In genomic region chr9:136623849-136624183, GRCh38 we compare ENCODE assay signal across 14 cellular contexts. TPM values are rescaled to one million over a fixed set of nuclear protein-coding genes. Genes with fewer than 3 reads are reported as not detected.
DNase-seq lines count a peak whose midpoint lies in the region; ATAC-seq and TF ChIP-seq lines count a peak whose summit lies in the region.
"Had no signal": no experiment of that assay in that cellular context is flagged by ENCODE, and none has a peak within 500 bp of the region (broad histone marks: within the 10 kb centered on the region; RNA-seq: fewer than 3 reads in every experiment).

No MANE protein-coding gene starts in this region.

- no peak overlapping the region for H3K4me3 ChIP-seq in breast epithelium
- no peak overlapping the region for H3K4me3 ChIP-seq in skin epidermis
- H3K4me3 ChIP-seq in lower lobe of right lung = no peak overlapping the region
- H3K4me3 ChIP-seq: hepatocyte, psoas muscle had no signal

- TF ChIP-seq POLR2A in breast epithelium (IDR thresholded peaks at IDR 0.05) = no peak

- DNase-seq in NCI-H345 (lab: John Stamatoyannopoulos, UW) (peak; percentile 27), NCI-H345 treated with DMSO at 0.1 percent for 48 hours (lab: John Stamatoyannopoulos, UW; ENCODE audit: unreplicated experiment) (no peak), NCI-H1105 (lab: John Stamatoyannopoulos, UW) (peak; percentile 82), breast epithelium (ENCODE audit: low spot score in 2 of 2) (peak in 1 of 2 donors; percentile 87), lower lobe of right lung (no peak)
- no peak for DNase-seq in stimulated activated CD4-positive, alpha-beta T cell treated with anti-CD3 and anti-CD28 coated beads, Interleukin-15, amount 100 ng/mL, for 24 hours
- DNase-seq: activated naive CD4-positive, alpha-beta T cell treated with anti-CD3 and anti-CD28 coated beads for 36 hours; NCI-H1092; NCI-H446; T-helper 1 cell had no signal

- H3K4me1 ChIP-seq in breast epithelium (peaks cover 0 to 11% of the 10 kb centered on the region in 2 donors), lower lobe of right lung (peaks cover 73% of the 10 kb centered on the region)

- H3K27ac ChIP-seq in breast epithelium (peak overlapping the region; percentile 36 to 54), skin epidermis (peak overlapping the region; percentile 26 to 89 (median 79)), lower lobe of right lung (no peak overlapping the region)
- H3K27ac ChIP-seq: hepatocyte, psoas muscle had no signal

- ATAC-seq in lower lobe of right lung (no peak), HG03442 (IDR thresholded peaks at IDR 0.05; ENCODE audit: unreplicated experiment) (no peak)

- H3K36me3 ChIP-seq in breast epithelium (no peaks in the 10 kb centered on the region), lower lobe of right lung (no peaks in the 10 kb centered on the region)

- no peaks in the 10 kb centered on the region for H3K27me3 ChIP-seq in breast epithelium
- H3K27me3 ChIP-seq in lower lobe of right lung (ENCODE audit: low read depth) = no peaks in the 10 kb centered on the region
- H3K27me3 ChIP-seq: hepatocyte had no signal

- H3K9me3 ChIP-seq in breast epithelium (no peaks in the 10 kb centered on the region), lower lobe of right lung (no peaks in the 10 kb centered on the region)
- H3K9me3 ChIP-seq: psoas muscle had no signal

- TF ChIP-seq CTCF in breast epithelium (IDR thresholded peaks at IDR 0.05) (no peak), lower lobe of right lung (IDR thresholded peaks at IDR 0.05) (no peak)

- intact Hi-C loops in breast epithelium (cut with DNase I; ENCODE audit: low total_unique reads) (loop anchor here (1.0 to 5.0 kb wide), 2 partner anchors 16 to 132 kb away; no protein-coding TSS in a partner anchor), lower lobe of right lung (cut with DNase I) (no loop called here)

RNA-seq across cellular contexts. Expression of gene EGFL7, which starts 38.9 kb away (rescaled TPM):
- total RNA-seq in breast epithelium = 100 to 1,000 TPM in 1 of 3 donors, 10 to 100 TPM in 2; 48.9 to 138 (median 53.4) TPM
- total RNA-seq in lower lobe of right lung = 230 TPM

Comparison
In these comparisons a context has a peak if more than half of its experiments do, and no peak if none do; other contexts are left out.
1. DNase-seq: peak in NCI-H345 (single experiment) and NCI-H1105 (single experiment); none in NCI-H345 treated with DMSO at 0.1 percent for 48 hours (single experiment), lower lobe of right lung (single experiment) and stimulated activated CD4-positive, alpha-beta T cell treated with anti-CD3 and anti-CD28 coated beads, Interleukin-15, amount 100 ng/mL, for 24 hours (single experiment).